1 cellular context compared by ENCODE assay signal in genomic region chr12:5568325-5568981, GRCh38.
TF ChIP-seq lines count a peak whose summit lies in the region.

No MANE protein-coding gene starts in this region.

TF ChIP-seq in HepG2, 621 proteins besides CTCF, POLR2A, EP300 and RAD21 (continued from another document and continues in another):
- TF ChIP-seq GATAD2A (CRISPR knock-in tag; IDR thresholded peaks at IDR 0.05): peak; percentile 75
- TF ChIP-seq ZNF747 (CRISPR knock-in tag; IDR thresholded peaks at IDR 0.05; ENCODE audit: borderline replicate concordance): no peak
- TF ChIP-seq NFIC (IDR thresholded peaks at IDR 0.05; ENCODE audit: low read length): peak; percentile 48; the same call in 1 of the 2 replicates
- TF ChIP-seq MED1 (CRISPR knock-in tag; IDR thresholded peaks at IDR 0.05): peak; percentile 48; the same call in 1 of the 2 replicates
- TF ChIP-seq ZNF589 (CRISPR knock-in tag; conservative IDR thresholded peaks at IDR 0.05): no peak
- no peak for TF ChIP-seq THAP11 (CRISPR knock-in tag; IDR thresholded peaks at IDR 0.05)
- no peak for TF ChIP-seq ZBTB33 (CRISPR knock-in tag; IDR thresholded peaks at IDR 0.05)
- TF ChIP-seq ATF5 (CRISPR knock-in tag; IDR thresholded peaks at IDR 0.05; ENCODE audit: low read depth): no peak
- no peak for TF ChIP-seq ZSCAN31 (CRISPR knock-in tag; IDR thresholded peaks at IDR 0.05; ENCODE audit: low read depth)
- TF ChIP-seq SNAI1 (CRISPR knock-in tag; IDR thresholded peaks at IDR 0.05; ENCODE audit: borderline replicate concordance): no peak
- no peak for TF ChIP-seq ZNF24 (IDR thresholded peaks at IDR 0.05)
- peak; percentile 89; the same call in 1 of the 2 replicates for TF ChIP-seq JUNB (CRISPR knock-in tag; IDR thresholded peaks at IDR 0.05; ENCODE audit: borderline replicate concordance)
- TF ChIP-seq, protein P1, sequence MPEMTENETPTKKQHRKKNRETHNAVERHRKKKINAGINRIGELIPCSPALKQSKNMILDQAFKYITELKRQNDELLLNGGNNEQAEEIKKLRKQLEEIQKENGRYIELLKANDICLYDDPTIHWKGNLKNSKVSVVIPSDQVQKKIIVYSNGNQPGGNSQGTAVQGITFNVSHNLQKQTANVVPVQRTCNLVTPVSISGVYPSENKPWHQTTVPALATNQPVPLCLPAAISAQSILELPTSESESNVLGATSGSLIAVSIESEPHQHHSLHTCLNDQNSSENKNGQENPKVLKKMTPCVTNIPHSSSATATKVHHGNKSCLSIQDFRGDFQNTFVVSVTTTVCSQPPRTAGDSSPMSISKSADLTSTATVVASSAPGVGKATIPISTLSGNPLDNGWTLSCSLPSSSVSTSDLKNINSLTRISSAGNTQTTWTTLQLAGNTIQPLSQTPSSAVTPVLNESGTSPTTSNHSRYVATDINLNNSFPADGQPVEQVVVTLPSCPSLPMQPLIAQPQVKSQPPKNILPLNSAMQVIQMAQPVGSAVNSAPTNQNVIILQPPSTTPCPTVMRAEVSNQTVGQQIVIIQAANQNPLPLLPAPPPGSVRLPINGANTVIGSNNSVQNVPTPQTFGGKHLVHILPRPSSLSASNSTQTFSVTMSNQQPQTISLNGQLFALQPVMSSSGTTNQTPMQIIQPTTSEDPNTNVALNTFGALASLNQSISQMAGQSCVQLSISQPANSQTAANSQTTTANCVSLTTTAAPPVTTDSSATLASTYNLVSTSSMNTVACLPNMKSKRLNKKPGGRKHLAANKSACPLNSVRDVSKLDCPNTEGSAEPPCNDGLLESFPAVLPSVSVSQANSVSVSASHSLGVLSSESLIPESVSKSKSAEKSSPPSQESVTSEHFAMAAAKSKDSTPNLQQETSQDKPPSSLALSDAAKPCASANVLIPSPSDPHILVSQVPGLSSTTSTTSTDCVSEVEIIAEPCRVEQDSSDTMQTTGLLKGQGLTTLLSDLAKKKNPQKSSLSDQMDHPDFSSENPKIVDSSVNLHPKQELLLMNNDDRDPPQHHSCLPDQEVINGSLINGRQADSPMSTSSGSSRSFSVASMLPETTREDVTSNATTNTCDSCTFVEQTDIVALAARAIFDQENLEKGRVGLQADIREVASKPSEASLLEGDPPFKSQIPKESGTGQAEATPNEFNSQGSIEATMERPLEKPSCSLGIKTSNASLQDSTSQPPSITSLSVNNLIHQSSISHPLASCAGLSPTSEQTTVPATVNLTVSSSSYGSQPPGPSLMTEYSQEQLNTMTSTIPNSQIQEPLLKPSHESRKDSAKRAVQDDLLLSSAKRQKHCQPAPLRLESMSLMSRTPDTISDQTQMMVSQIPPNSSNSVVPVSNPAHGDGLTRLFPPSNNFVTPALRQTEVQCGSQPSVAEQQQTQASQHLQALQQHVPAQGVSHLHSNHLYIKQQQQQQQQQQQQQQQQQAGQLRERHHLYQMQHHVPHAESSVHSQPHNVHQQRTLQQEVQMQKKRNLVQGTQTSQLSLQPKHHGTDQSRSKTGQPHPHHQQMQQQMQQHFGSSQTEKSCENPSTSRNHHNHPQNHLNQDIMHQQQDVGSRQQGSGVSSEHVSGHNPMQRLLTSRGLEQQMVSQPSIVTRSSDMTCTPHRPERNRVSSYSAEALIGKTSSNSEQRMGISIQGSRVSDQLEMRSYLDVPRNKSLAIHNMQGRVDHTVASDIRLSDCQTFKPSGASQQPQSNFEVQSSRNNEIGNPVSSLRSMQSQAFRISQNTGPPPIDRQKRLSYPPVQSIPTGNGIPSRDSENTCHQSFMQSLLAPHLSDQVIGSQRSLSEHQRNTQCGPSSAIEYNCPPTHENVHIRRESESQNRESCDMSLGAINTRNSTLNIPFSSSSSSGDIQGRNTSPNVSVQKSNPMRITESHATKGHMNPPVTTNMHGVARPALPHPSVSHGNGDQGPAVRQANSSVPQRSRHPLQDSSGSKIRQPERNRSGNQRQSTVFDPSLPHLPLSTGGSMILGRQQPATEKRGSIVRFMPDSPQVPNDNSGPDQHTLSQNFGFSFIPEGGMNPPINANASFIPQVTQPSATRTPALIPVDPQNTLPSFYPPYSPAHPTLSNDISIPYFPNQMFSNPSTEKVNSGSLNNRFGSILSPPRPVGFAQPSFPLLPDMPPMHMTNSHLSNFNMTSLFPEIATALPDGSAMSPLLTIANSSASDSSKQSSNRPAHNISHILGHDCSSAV (CRISPR knock-in tag; IDR thresholded peaks at IDR 0.05; ENCODE audit: borderline replicate concordance): no peak
- TF ChIP-seq ZNF773 (CRISPR knock-in tag; IDR thresholded peaks at IDR 0.05; ENCODE audit: borderline replicate concordance): no peak
- no peak for TF ChIP-seq ZNF652 (CRISPR knock-in tag; IDR thresholded peaks at IDR 0.05; ENCODE audit: borderline replicate concordance, low read depth)
- no peak for TF ChIP-seq ZFP41 (CRISPR knock-in tag; IDR thresholded peaks at IDR 0.05; ENCODE audit: borderline replicate concordance)
- TF ChIP-seq SIN3A (IDR thresholded peaks at IDR 0.05; ENCODE audit: borderline replicate concordance, low read depth, low read length): no peak
- no peak for TF ChIP-seq MTF1 (CRISPR knock-in tag; IDR thresholded peaks at IDR 0.05)
- 0 out of 2 replicates have a peak, but pooled peaks have one; percentile 35 for TF ChIP-seq GFI1 (CRISPR knock-in tag; IDR thresholded peaks at IDR 0.05; ENCODE audit: borderline replicate concordance)
- no peak for TF ChIP-seq ZNF318 (CRISPR knock-in tag; IDR thresholded peaks at IDR 0.05)
- TF ChIP-seq SNAPC2 (CRISPR knock-in tag; IDR thresholded peaks at IDR 0.05): no peak
- TF ChIP-seq, protein P2, sequence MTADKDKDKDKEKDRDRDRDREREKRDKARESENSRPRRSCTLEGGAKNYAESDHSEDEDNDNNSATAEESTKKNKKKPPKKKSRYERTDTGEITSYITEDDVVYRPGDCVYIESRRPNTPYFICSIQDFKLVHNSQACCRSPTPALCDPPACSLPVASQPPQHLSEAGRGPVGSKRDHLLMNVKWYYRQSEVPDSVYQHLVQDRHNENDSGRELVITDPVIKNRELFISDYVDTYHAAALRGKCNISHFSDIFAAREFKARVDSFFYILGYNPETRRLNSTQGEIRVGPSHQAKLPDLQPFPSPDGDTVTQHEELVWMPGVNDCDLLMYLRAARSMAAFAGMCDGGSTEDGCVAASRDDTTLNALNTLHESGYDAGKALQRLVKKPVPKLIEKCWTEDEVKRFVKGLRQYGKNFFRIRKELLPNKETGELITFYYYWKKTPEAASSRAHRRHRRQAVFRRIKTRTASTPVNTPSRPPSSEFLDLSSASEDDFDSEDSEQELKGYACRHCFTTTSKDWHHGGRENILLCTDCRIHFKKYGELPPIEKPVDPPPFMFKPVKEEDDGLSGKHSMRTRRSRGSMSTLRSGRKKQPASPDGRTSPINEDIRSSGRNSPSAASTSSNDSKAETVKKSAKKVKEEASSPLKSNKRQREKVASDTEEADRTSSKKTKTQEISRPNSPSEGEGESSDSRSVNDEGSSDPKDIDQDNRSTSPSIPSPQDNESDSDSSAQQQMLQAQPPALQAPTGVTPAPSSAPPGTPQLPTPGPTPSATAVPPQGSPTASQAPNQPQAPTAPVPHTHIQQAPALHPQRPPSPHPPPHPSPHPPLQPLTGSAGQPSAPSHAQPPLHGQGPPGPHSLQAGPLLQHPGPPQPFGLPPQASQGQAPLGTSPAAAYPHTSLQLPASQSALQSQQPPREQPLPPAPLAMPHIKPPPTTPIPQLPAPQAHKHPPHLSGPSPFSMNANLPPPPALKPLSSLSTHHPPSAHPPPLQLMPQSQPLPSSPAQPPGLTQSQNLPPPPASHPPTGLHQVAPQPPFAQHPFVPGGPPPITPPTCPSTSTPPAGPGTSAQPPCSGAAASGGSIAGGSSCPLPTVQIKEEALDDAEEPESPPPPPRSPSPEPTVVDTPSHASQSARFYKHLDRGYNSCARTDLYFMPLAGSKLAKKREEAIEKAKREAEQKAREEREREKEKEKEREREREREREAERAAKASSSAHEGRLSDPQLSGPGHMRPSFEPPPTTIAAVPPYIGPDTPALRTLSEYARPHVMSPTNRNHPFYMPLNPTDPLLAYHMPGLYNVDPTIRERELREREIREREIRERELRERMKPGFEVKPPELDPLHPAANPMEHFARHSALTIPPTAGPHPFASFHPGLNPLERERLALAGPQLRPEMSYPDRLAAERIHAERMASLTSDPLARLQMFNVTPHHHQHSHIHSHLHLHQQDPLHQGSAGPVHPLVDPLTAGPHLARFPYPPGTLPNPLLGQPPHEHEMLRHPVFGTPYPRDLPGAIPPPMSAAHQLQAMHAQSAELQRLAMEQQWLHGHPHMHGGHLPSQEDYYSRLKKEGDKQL (CRISPR knock-in tag; IDR thresholded peaks at IDR 0.05; ENCODE audit: low read depth): no peak
- peak; percentile 57; the same call in 1 of the 2 replicates for TF ChIP-seq CEBPB (IDR thresholded peaks at IDR 0.05; ENCODE audit: borderline replicate concordance, low read depth, low read length)
- no peak for TF ChIP-seq ZNF850 (CRISPR knock-in tag; conservative IDR thresholded peaks at IDR 0.05)
- no peak for TF ChIP-seq GPN1 (CRISPR knock-in tag; IDR thresholded peaks at IDR 0.05; ENCODE audit: borderline replicate concordance)
- TF ChIP-seq ZNF205 (CRISPR knock-in tag; IDR thresholded peaks at IDR 0.05): no peak
- TF ChIP-seq, protein P3, sequence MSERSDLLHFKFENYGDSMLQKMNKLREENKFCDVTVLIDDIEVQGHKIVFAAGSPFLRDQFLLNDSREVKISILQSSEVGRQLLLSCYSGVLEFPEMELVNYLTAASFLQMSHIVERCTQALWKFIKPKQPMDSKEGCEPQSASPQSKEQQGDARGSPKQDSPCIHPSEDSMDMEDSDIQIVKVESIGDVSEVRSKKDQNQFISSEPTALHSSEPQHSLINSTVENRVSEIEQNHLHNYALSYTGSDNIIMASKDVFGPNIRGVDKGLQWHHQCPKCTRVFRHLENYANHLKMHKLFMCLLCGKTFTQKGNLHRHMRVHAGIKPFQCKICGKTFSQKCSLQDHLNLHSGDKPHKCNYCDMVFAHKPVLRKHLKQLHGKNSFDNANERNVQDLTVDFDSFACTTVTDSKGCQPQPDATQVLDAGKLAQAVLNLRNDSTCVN (CRISPR knock-in tag; IDR thresholded peaks at IDR 0.05; ENCODE audit: borderline replicate concordance): no peak
- 0 out of 2 replicates have a peak, but pooled peaks have one; percentile 55 for TF ChIP-seq ZNF629 (CRISPR knock-in tag; conservative IDR thresholded peaks at IDR 0.05)
